Comparison of ENCODE assay signal across 27 cellular contexts in genomic region chr14:61127099-61127498, GRCh38.
"Had no signal": no experiment of that assay in that cellular context is flagged by ENCODE, and none has a peak within 500 bp of the region (broad histone marks: within the 10 kb centered on the region; RNA-seq: fewer than 3 reads in every experiment).

No MANE protein-coding gene starts in this region.

- H3K27ac Mint-ChIP-seq: activated CD8-positive, alpha-beta T cell treated with anti-CD3 and anti-CD28 coated beads for 36 hours; activated T-helper 17 cell treated with anti-CD3 and anti-CD28 coated beads, Interleukin-2, amount 50 U/mL, for 72 hours; naive thymus-derived CD8-positive, alpha-beta T cell had no signal

- H3K9me3 Mint-ChIP-seq: activated CD8-positive, alpha-beta T cell treated with anti-CD3 and anti-CD28 coated beads for 36 hours; activated T-cell treated with anti-CD3 and anti-CD28 coated beads, Interleukin-2, amount 50 U/mL, for 4 hours; activated T-helper 17 cell treated with anti-CD3 and anti-CD28 coated beads, Interleukin-2, amount 50 U/mL, for 72 hours had no signal

- H3K4me1 Mint-ChIP-seq: activated T-helper 17 cell treated with anti-CD3 and anti-CD28 coated beads, Interleukin-2, amount 50 U/mL, for 72 hours; naive thymus-derived CD8-positive, alpha-beta T cell had no signal

- H3K4me1 ChIP-seq: prostate gland had no signal

- H3K36me3 Mint-ChIP-seq: naive thymus-derived CD8-positive, alpha-beta T cell had no signal

- H3K4me3 Mint-ChIP-seq: activated CD8-positive, alpha-beta T cell treated with anti-CD3 and anti-CD28 coated beads for 36 hours; activated T-cell treated with anti-CD3 and anti-CD28 coated beads, Interleukin-2, amount 50 U/mL, for 4 hours; activated T-helper 17 cell treated with anti-CD3 and anti-CD28 coated beads, Interleukin-2, amount 50 U/mL, for 72 hours; naive thymus-derived CD8-positive, alpha-beta T cell had no signal

- H3K36me3 ChIP-seq: heart right ventricle, lower lobe of right lung, prostate gland, sigmoid colon, suprapubic skin, tibial artery, upper lobe of right lung had no signal

- H3K4me3 ChIP-seq: coronary artery, dorsolateral prefrontal cortex, heart right ventricle, lower lobe of right lung, prostate gland, sigmoid colon, smooth muscle cell, suprapubic skin, tibial artery, upper lobe of right lung had no signal

- H3K4me2 ChIP-seq: smooth muscle cell had no signal

- H3K27me3 ChIP-seq: heart right ventricle, sigmoid colon, suprapubic skin, tibial artery, upper lobe of right lung had no signal

- H3K9me3 ChIP-seq: heart right ventricle, lower lobe of right lung, prostate gland, sigmoid colon, suprapubic skin, tibial artery, upper lobe of right lung had no signal

- H3K27ac ChIP-seq: coronary artery, dorsolateral prefrontal cortex, heart right ventricle, lower lobe of right lung, prostate gland, suprapubic skin, tibial artery, upper lobe of right lung had no signal

- DNase-seq: activated CD4-positive, alpha-beta T cell treated with anti-CD3 and anti-CD28 coated beads for 1 hour; activated CD4-positive, alpha-beta T cell treated with anti-CD3 and anti-CD28 coated beads, Interleukin-2, amount 50 U/mL, for 1 hour; activated CD8-positive, alpha-beta T cell treated with anti-CD3 and anti-CD28 coated beads for 36 hours; activated gamma-delta T cell treated with Interleukin-2 at 50 U/mL for 16 hours; activated naive CD4-positive, alpha-beta T cell treated with anti-CD3 and anti-CD28 coated beads, Interleukin-2, amount 50 U/mL, for 16 hours; activated T-cell treated with anti-CD3 and anti-CD28 coated beads, Interleukin-2, amount 50 U/mL, for 4 hours; anterior cingulate cortex; dorsolateral prefrontal cortex; effector memory CD4-positive, alpha-beta T cell; heart right ventricle; kidney glomerular epithelial cell; lower lobe of right lung; mesenchymal stem cell; naive thymus-derived CD8-positive, alpha-beta T cell; sigmoid colon; stimulated activated CD4-positive, alpha-beta T cell treated with anti-CD3 and anti-CD28 coated beads, Interleukin-15, amount 100 ng/mL, for 24 hours; stimulated activated CD4-positive, alpha-beta T cell treated with anti-CD3 and anti-CD28 coated beads, Interleukin-2, amount 100 ng/mL, for 24 hours; stimulated activated naive CD4-positive, alpha-beta T cell; T-helper 2 cell; tibial artery; upper lobe of right lung had no signal

- ATAC-seq: activated CD8-positive, alpha-beta T cell treated with anti-CD3 and anti-CD28 coated beads for 36 hours; activated T-helper 17 cell treated with anti-CD3 and anti-CD28 coated beads, Interleukin-2, amount 50 U/mL, for 72 hours; heart right ventricle; left lobe of liver; lower lobe of right lung; naive thymus-derived CD8-positive, alpha-beta T cell; upper lobe of right lung had no signal
